In genomic region chr4:136314686-136315085, GRCh38 we compare ENCODE assay signal across 27 cellular contexts.
"Had no signal": no experiment of that assay in that cellular context is flagged by ENCODE, and none has a peak within 500 bp of the region (broad histone marks: within the 10 kb centered on the region; RNA-seq: fewer than 3 reads in every experiment).

No MANE protein-coding gene starts in this region.

- ATAC-seq: stimulated activated effector memory CD8-positive, alpha-beta T cell treated with anti-CD3 and anti-CD28 coated beads, Interleukin-12 subunit alpha, Interleukin-12 subunit beta, amount 100 ng/mL, for 72 hours; stimulated activated memory B cell treated with anti-CD40 and anti-IgM and Interleukin-4, amounts not matched to agents 10 μg/mL and 1 μg/mL and 100 μg/mL, for 72 hours; stimulated activated naive B cell treated with anti-CD40 and anti-IgM and Interleukin-4, amounts not matched to agents 10 μg/mL and 1 μg/mL and 100 μg/mL, for 72 hours; stimulated activated naive CD8-positive, alpha-beta T cell treated with anti-CD3 and anti-CD28 coated beads, Interleukin-15, amount 100 ng/mL, for 72 hours; stimulated activated naive CD8-positive, alpha-beta T cell treated with anti-CD3 and anti-CD28 coated beads, Interleukin-15, Interleukin-2, amounts not matched to agents 100 U/mL and 50 U/mL, for 24 hours; upper lobe of right lung had no signal

- H3K9me3 ChIP-seq: suprapubic skin, testis, thoracic aorta, thyroid gland, tibial artery, tibial nerve, transverse colon, upper lobe of left lung, upper lobe of right lung, uterus, vagina had no signal

- H3K4me3 ChIP-seq: stomach, suprapubic skin, testis, thoracic aorta, thyroid gland, tibial artery, tibial nerve, transverse colon, upper lobe of left lung, upper lobe of right lung, uterus, vagina had no signal

- H3K36me3 ChIP-seq: stomach, suprapubic skin, thoracic aorta, thyroid gland, tibial artery, tibial nerve, transverse colon, upper lobe of left lung, upper lobe of right lung, uterus, vagina had no signal

- FAIRE-seq: urothelium cell line had no signal

- H3K27ac ChIP-seq: stomach, suprapubic skin, testis, thoracic aorta, thyroid gland, tibial artery, tibial nerve, transverse colon, upper lobe of left lung, upper lobe of right lung, uterus, vagina had no signal

- H3K4me1 ChIP-seq: stomach, suprapubic skin, testis, thyroid gland, tibial artery, tibial nerve, transverse colon, upper lobe of left lung, upper lobe of right lung, uterus, vagina had no signal

- H3K27me3 ChIP-seq: stomach, suprapubic skin, testis, thyroid gland, tibial artery, tibial nerve, transverse colon, upper lobe of left lung, upper lobe of right lung, uterus, vagina had no signal

- DNase-seq: stimulated activated CD4-positive, alpha-beta T cell treated with anti-CD3 and anti-CD28 coated beads, Interleukin-2, amount 100 ng/mL, for 48 hours; stimulated activated CD4-positive, alpha-beta T cell treated with anti-CD3 and anti-CD28 coated beads, Interleukin-4, amount 100 ng/mL, for 1 hour; stimulated activated CD4-positive, alpha-beta T cell treated with anti-CD3 and anti-CD28 coated beads, Interleukin-4, amount 100 ng/mL, for 24 hours; stimulated activated CD4-positive, alpha-beta T cell treated with anti-CD3 and anti-CD28 coated beads, Interleukin-4, amount 100 ng/mL, for 4 hours; stimulated activated CD8-positive, alpha-beta memory T cell treated with anti-CD3 and anti-CD28 coated beads, Interleukin-4, amount 100 ng/mL, for 48 hours; stimulated activated naive B cell treated with anti-CD40 and anti-IgM and Interleukin-4, amounts not matched to agents 10 μg/mL and 1 μg/mL and 100 μg/mL, for 72 hours; stimulated activated naive CD4-positive, alpha-beta T cell; stimulated activated naive CD4-positive, alpha-beta T cell treated with Interleukin-2 at 50 U/mL for 16 hours; stimulated activated naive CD8-positive, alpha-beta T cell treated with anti-CD3 and anti-CD28 coated beads, Interleukin-15, amount 100 ng/mL, for 72 hours; stimulated activated naive CD8-positive, alpha-beta T cell treated with anti-CD3 and anti-CD28 coated beads, Interleukin-15, Interleukin-2, amounts not matched to agents 100 U/mL and 50 U/mL, for 24 hours; stomach; substantia nigra; testis; thyroid gland; tibial artery; transverse colon; trophoblast cell; upper lobe of left lung; upper lobe of right lung; uterus had no signal
